In genomic region chr5:149381986-149382338, GRCh38 we compare ENCODE assay signal across 8 cellular contexts. TPM values are rescaled to one million over a fixed set of nuclear protein-coding genes. Genes with fewer than 3 reads are reported as not detected.
DNase-seq lines count a peak whose midpoint lies in the region; FAIRE-seq and TF ChIP-seq lines count a peak whose summit lies in the region.

No MANE protein-coding gene starts in this region.

- H3K9me3 ChIP-seq in GM23248 (ENCODE audit: low read depth) (no peaks in the 10 kb centered on the region), keratinocyte (ENCODE audit: control insufficient read depth, low read depth, low read length) (no peaks in the 10 kb centered on the region)

- DNase-seq in ELR (ENCODE audit: low read depth) (peak; percentile 76), GM23248 (peak; percentile 75), NAMALWA (ENCODE audit: low spot score) (peak; percentile 71), T47D (ENCODE audit: low read depth in 1 of 2, low spot score in 1 of 2) (peak; percentile 77 to 95), keratinocyte (ENCODE audit: low read depth, low spot score) (peak; percentile 13), pons (ENCODE audit: low spot score) (no peak)
- peak; percentile 83 for DNase-seq in stimulated activated CD4-positive, alpha-beta T cell treated with anti-CD3 and anti-CD28 coated beads, Interleukin-15, amount 100 ng/mL, for 24 hours

- WGBS in GM23248 (ENCODE audit: low coverage in 1 of 2, low lambda C conversion rate in 2 of 2, missing lambda C conversion rate in 2 of 2), 2 experiments = 18 to 26% methylated on average over 13 to 16 of the region's 16 CpGs

- H3K36me3 ChIP-seq in GM23248 (ENCODE audit: low read depth) (no peaks in the 10 kb centered on the region), keratinocyte (ENCODE audit: control insufficient read depth in 2 of 2, extremely low read depth in 1 of 2, insufficient read depth in 2 of 2, low read length in 2 of 2) (no peaks in the 10 kb centered on the region)

- H3K9ac ChIP-seq in GM23248 (no peak overlapping the region), keratinocyte (ENCODE audit: control insufficient read depth, extremely low read depth, insufficient read depth, low read length) (no peak overlapping the region)

- H4K20me1 ChIP-seq in GM23248 (ENCODE audit: insufficient read depth) (no peaks in the 10 kb centered on the region), keratinocyte (ENCODE audit: control insufficient read depth, extremely low read depth, insufficient read depth, low read length) (no peaks in the 10 kb centered on the region)

- TF ChIP-seq CTCF in VCaP (conservative IDR thresholded peaks at IDR 0.05) (peak; percentile 94), keratinocyte (optimal IDR thresholded peaks at IDR 0.05 in 1 of 3, IDR thresholded peaks at IDR 0.05 in 1 of 3, conservative IDR thresholded peaks at IDR 0.05 in 1 of 3; ENCODE audit: extremely low read depth in 1 of 3, insufficient read depth in 2 of 3, low read length in 3 of 3) (peak; percentile 88 to 99 (median 96))

- H3K9me1 ChIP-seq in keratinocyte (ENCODE audit: control insufficient read depth, extremely low read depth, insufficient read depth, low read length) = no peaks in the 10 kb centered on the region

- no peaks in the 10 kb centered on the region for H3F3A ChIP-seq in GM23248 (ENCODE audit: insufficient read depth)

- no peak for FAIRE-seq in keratinocyte (lab: Jason Lieb, UNC)

- no peaks in the 10 kb centered on the region for H3K4me1 ChIP-seq in GM23248 (ENCODE audit: insufficient read depth)
- H3K4me1 ChIP-seq in keratinocyte (ENCODE audit: control insufficient read depth, extremely low read depth, insufficient read depth, low read length) = peaks cover 4% of the 10 kb centered on the region

- H3K27ac ChIP-seq in GM23248 = no peak overlapping the region
- H3K27ac ChIP-seq in VCaP = no peak overlapping the region
- H3K27ac ChIP-seq in keratinocyte (ENCODE audit: control insufficient read depth, insufficient read depth, low read length) = no peak overlapping the region

- H3K27me3 ChIP-seq in GM23248 (replicated peaks; ENCODE audit: insufficient read depth) (no peaks in the 10 kb centered on the region; the same call in 1 of the 2 replicates), keratinocyte (ENCODE audit: control insufficient read depth, extremely low read depth, insufficient read depth, low read length) (no peaks in the 10 kb centered on the region)

- H2AFZ ChIP-seq in GM23248 (peak overlapping the region; percentile 43; the same call in 1 of the 2 replicates), keratinocyte (ENCODE audit: control insufficient read depth, low read length) (peak overlapping the region; percentile 73)

- H3K4me2 ChIP-seq in GM23248 (ENCODE audit: unreplicated experiment) (no peak overlapping the region), keratinocyte (ENCODE audit: control insufficient read depth, extremely low read depth, insufficient read depth, low read depth, low read length) (no peak overlapping the region)

- dilution Hi-C loops in keratinocyte (cut with MboI; ENCODE audit: extremely low pct_ligation_motif_present, low sequenced_read_pairs) = no loop called here

- H3K79me2 ChIP-seq in GM23248 (ENCODE audit: insufficient read depth) (no peaks in the 10 kb centered on the region), keratinocyte (ENCODE audit: control insufficient read depth, insufficient read depth, low read length) (no peaks in the 10 kb centered on the region)

- H3K4me3 ChIP-seq in GM23248 = no peak overlapping the region
- H3K4me3 ChIP-seq in keratinocyte (ENCODE audit: control insufficient read depth in 2 of 3, extremely low read depth in 1 of 3, insufficient read depth in 2 of 3, low read depth in 1 of 3, low read length in 3 of 3) = no peak overlapping the region

- H3K9me2 ChIP-seq in GM23248 (ENCODE audit: insufficient read depth) = no peaks in the 10 kb centered on the region

- in situ Hi-C loops in GM23248 (cut with MboI) = loop anchor here (5.0 kb wide), 1 partner anchor 50 kb away; no protein-coding TSS in a partner anchor
- in situ Hi-C loops in T47D (cut with HindIII; ENCODE audit: low pct_unique_long_range_greater_than_20kb, low sequenced_read_pairs) = no loop called here

RNA-seq across cellular contexts. Expression of gene IL17B, which starts 2.9 kb away (rescaled TPM):
- not detected in 2 replicates for total RNA-seq in GM23248 (2014; rRNA removed; shearing (Covaris generic))
- 0.29 and 0.43 TPM in 2 replicates for polyA plus RNA-seq in GM23248 (2016; fragmentation: Nextera tagmentation; extraction: Ambion mirVana)
- polyA plus RNA-seq in keratinocyte = not detected in 3 replicates
- polyA plus RNA-seq in keratinocyte (2011; ENCODE audit: low read depth) = not detected
- not detected in 2 replicates for polyA plus RNA-seq in keratinocyte (2011; cell fraction: cytosol; rRNA removed)
- polyA plus RNA-seq in keratinocyte (2011; cell fraction: nucleus; rRNA removed) = not detected in 2 replicates
- not detected in 2 replicates for polyA plus RNA-seq in keratinocyte (2012; ENCODE audit: low replicate concordance)
- not detected in 3 replicates for polyA minus RNA-seq in keratinocyte
- polyA minus RNA-seq in keratinocyte (2011; cell fraction: cytosol; rRNA and poly(A)+ RNA removed) = not detected
- not detected in 2 replicates for polyA minus RNA-seq in keratinocyte (2011; cell fraction: nucleus; rRNA and poly(A)+ RNA removed)

RNA-seq across cellular contexts. Expression of gene PCYOX1L, which starts 24.1 kb away (rescaled TPM):
- 10.7 and 12.6 TPM in 2 replicates for total RNA-seq in GM23248 (2014; rRNA removed; shearing (Covaris generic))
- polyA plus RNA-seq in GM23248 (2016; fragmentation: Nextera tagmentation; extraction: Ambion mirVana) (10.4 and 10.5 TPM in 2 replicates), keratinocyte (9.5 to 12.8 TPM (median 9.9 TPM) in 3 replicates)
- polyA plus RNA-seq in keratinocyte (2011; ENCODE audit: low read depth) = 6.3 TPM
- polyA plus RNA-seq in keratinocyte (2011; cell fraction: cytosol; rRNA removed) = 5.6 and 6.1 TPM in 2 replicates
- 23.6 and 26.8 TPM in 2 replicates for polyA plus RNA-seq in keratinocyte (2011; cell fraction: nucleus; rRNA removed)
- 6.9 and 8.3 TPM in 2 replicates for polyA plus RNA-seq in keratinocyte (2012; ENCODE audit: low replicate concordance)
- 7.4 to 11.9 TPM (median 9.5 TPM) in 3 replicates for polyA minus RNA-seq in keratinocyte
- 6.9 TPM for polyA minus RNA-seq in keratinocyte (2011; cell fraction: cytosol; rRNA and poly(A)+ RNA removed)
- 8.1 and 9.8 TPM in 2 replicates for polyA minus RNA-seq in keratinocyte (2011; cell fraction: nucleus; rRNA and poly(A)+ RNA removed)

RNA-seq across cellular contexts. Expression of gene GRPEL2, which starts 36.7 kb away (rescaled TPM):
- 26.3 and 27.0 TPM in 2 replicates for total RNA-seq in GM23248 (2014; rRNA removed; shearing (Covaris generic))
- polyA plus RNA-seq in GM23248 (2016; fragmentation: Nextera tagmentation; extraction: Ambion mirVana) = 17.0 and 19.5 TPM in 2 replicates
- polyA plus RNA-seq in keratinocyte = 11.4 to 17.5 TPM (median 11.7 TPM) in 3 replicates
- polyA plus RNA-seq in keratinocyte (2011; ENCODE audit: low read depth) = 17.2 TPM
- 7.2 and 13.7 TPM in 2 replicates for polyA plus RNA-seq in keratinocyte (2011; cell fraction: cytosol; rRNA removed)
- polyA plus RNA-seq in keratinocyte (2011; cell fraction: nucleus; rRNA removed) = 7.1 and 10.6 TPM in 2 replicates
- polyA plus RNA-seq in keratinocyte (2012; ENCODE audit: low replicate concordance) = 8.9 and 12.9 TPM in 2 replicates
- 6.2 to 17.2 TPM (median 13.1 TPM) in 3 replicates for polyA minus RNA-seq in keratinocyte
- 19.2 TPM for polyA minus RNA-seq in keratinocyte (2011; cell fraction: cytosol; rRNA and poly(A)+ RNA removed)
- polyA minus RNA-seq in keratinocyte (2011; cell fraction: nucleus; rRNA and poly(A)+ RNA removed) = 9.3 and 11.9 TPM in 2 replicates
